Comparison of ENCODE assay signal across 9 cellular contexts in genomic region chr20:34237942-34238341, GRCh38. TPM values are rescaled to one million over a fixed set of nuclear protein-coding genes. Genes with fewer than 3 reads are reported as not detected.
"Had no signal": no experiment of that assay in that cellular context is flagged by ENCODE, and none has a peak within 500 bp of the region (broad histone marks: within the 10 kb centered on the region; RNA-seq: fewer than 3 reads in every experiment).

No MANE protein-coding gene starts in this region.

- FAIRE-seq: G401.6, GM12878, GM12891, GM12892, GM18507, GM19239 had no signal

- DNase-seq: GDM1, GF-D8 had no signal

- H3K4me3 ChIP-seq: GM12878 had no signal

RNA-seq across cellular contexts. Expression of gene ASIP, which starts 3.3 kb away (rescaled TPM):
- total RNA-seq: G401, GM12878 had no signal
